In genomic region chr5:115557667-115558387, GRCh38 we compare ENCODE assay signal across 12 cellular contexts. TPM values are rescaled to one million over a fixed set of nuclear protein-coding genes. Genes with fewer than 3 reads are reported as not detected.
DNase-seq lines count a peak whose midpoint lies in the region; ATAC-seq, FAIRE-seq and TF ChIP-seq lines count a peak whose summit lies in the region.
"Had no signal": no experiment of that assay in that cellular context is flagged by ENCODE, and none has a peak within 500 bp of the region (broad histone marks: within the 10 kb centered on the region; RNA-seq: fewer than 3 reads in every experiment).

No MANE protein-coding gene starts in this region.

- H3K4me3 ChIP-seq in bronchial epithelial cell (ENCODE audit: low read depth, low read length) (no peak overlapping the region), upper lobe of right lung (no peak overlapping the region), H7 (ENCODE audit: insufficient read depth, low read depth, low read length) (no peak overlapping the region)

- POLR2A ChIA-PET in activated CD4-positive, alpha-beta T cell treated with anti-CD3 and anti-CD28 coated beads, Interleukin-2, amount 10 ng/mL, durations not matched to agents 7 days and 5 days (lab: Charles Lee): no interaction called here

- FAIRE-seq in bronchial epithelial cell (lab: Jason Lieb, UNC): no peak

- H3K27me3 ChIP-seq in bronchial epithelial cell (ENCODE audit: control insufficient read depth, insufficient read depth, low read length) (no peaks in the 10 kb centered on the region), upper lobe of right lung (no peaks in the 10 kb centered on the region), H7 (ENCODE audit: control insufficient read depth, insufficient read depth, low read length) (no peaks in the 10 kb centered on the region)

- H3K36me3 ChIP-seq in bronchial epithelial cell (ENCODE audit: control insufficient read depth, insufficient read depth, low read length): no peaks in the 10 kb centered on the region
- H3K36me3 ChIP-seq in upper lobe of right lung: no peaks in the 10 kb centered on the region
- H3K36me3 ChIP-seq in H7 (replicated peaks; ENCODE audit: control insufficient read depth, insufficient read depth, low read length): no peaks in the 10 kb centered on the region

- H3K27me3 Mint-ChIP-seq in activated CD4-positive, alpha-beta T cell treated with anti-CD3 and anti-CD28 coated beads, Interleukin-2, amount 10 ng/mL, durations not matched to agents 7 days and 5 days: peaks cover 7% of the 10 kb centered on the region
- peaks cover 14% of the 10 kb centered on the region for H3K27me3 Mint-ChIP-seq in activated CD4-positive, alpha-beta T cell treated with anti-CD3 and anti-CD28 coated beads, Interleukin-2, amount 10 ng/mL, durations not matched to agents 24 days and 14 days
- H3K27me3 Mint-ChIP-seq in activated CD8-positive, alpha-beta memory T cell treated with anti-CD3 and anti-CD28 coated beads, Interleukin-2, amount 10 ng/mL, durations not matched to agents 7 days and 5 days: peaks cover 10% of the 10 kb centered on the region

- H3K9me3 ChIP-seq in upper lobe of right lung: no peaks in the 10 kb centered on the region

- H3K4me3 Mint-ChIP-seq in activated CD4-positive, alpha-beta T cell treated with anti-CD3 and anti-CD28 coated beads, Interleukin-2, amount 10 ng/mL, durations not matched to agents 7 days and 5 days: no peak overlapping the region
- no peak overlapping the region for H3K4me3 Mint-ChIP-seq in activated CD4-positive, alpha-beta T cell treated with anti-CD3 and anti-CD28 coated beads, Interleukin-2, amount 10 ng/mL, durations not matched to agents 24 days and 14 days
- no peak overlapping the region for H3K4me3 Mint-ChIP-seq in activated CD8-positive, alpha-beta memory T cell treated with anti-CD3 and anti-CD28 coated beads, Interleukin-2, amount 10 ng/mL, durations not matched to agents 7 days and 5 days

- peak overlapping the region; percentile 58 for H3K27ac ChIP-seq in upper lobe of right lung

- peak overlapping the region; percentile 81 for H3K27ac Mint-ChIP-seq in activated CD4-positive, alpha-beta T cell treated with anti-CD3 and anti-CD28 coated beads, Interleukin-2, amount 10 ng/mL, durations not matched to agents 7 days and 5 days
- no peak overlapping the region for H3K27ac Mint-ChIP-seq in activated CD4-positive, alpha-beta T cell treated with anti-CD3 and anti-CD28 coated beads, Interleukin-2, amount 10 ng/mL, durations not matched to agents 24 days and 14 days
- H3K27ac Mint-ChIP-seq in activated CD8-positive, alpha-beta memory T cell treated with anti-CD3 and anti-CD28 coated beads, Interleukin-2, amount 10 ng/mL, durations not matched to agents 7 days and 5 days: no peak overlapping the region

- H3K4me1 ChIP-seq in upper lobe of right lung: no peaks in the 10 kb centered on the region

- intact Hi-C loops in activated CD4-positive, alpha-beta T cell treated with anti-CD3 and anti-CD28 coated beads, Interleukin-2, amount 10 ng/mL, durations not matched to agents 24 days and 14 days (cut with micrococcal nuclease): no loop called here
- intact Hi-C loops in upper lobe of right lung (cut with DNase I): no loop called here

- no peak for TF ChIP-seq CTCF in bronchial epithelial cell (IDR thresholded peaks at IDR 0.05; ENCODE audit: insufficient read depth, low read length, severe bottlenecking)
- TF ChIP-seq CTCF in upper lobe of right lung (IDR thresholded peaks at IDR 0.05): no peak

- H3K36me3 Mint-ChIP-seq in activated CD4-positive, alpha-beta T cell treated with anti-CD3 and anti-CD28 coated beads, Interleukin-2, amount 10 ng/mL, durations not matched to agents 7 days and 5 days (ENCODE audit: low read depth): peaks cover 5% of the 10 kb centered on the region
- no peaks in the 10 kb centered on the region for H3K36me3 Mint-ChIP-seq in activated CD4-positive, alpha-beta T cell treated with anti-CD3 and anti-CD28 coated beads, Interleukin-2, amount 10 ng/mL, durations not matched to agents 24 days and 14 days (ENCODE audit: low read depth)
- no peaks in the 10 kb centered on the region for H3K36me3 Mint-ChIP-seq in activated CD8-positive, alpha-beta memory T cell treated with anti-CD3 and anti-CD28 coated beads, Interleukin-2, amount 10 ng/mL, durations not matched to agents 7 days and 5 days

- no peak for DNase-seq in activated CD4-positive, alpha-beta T cell treated with anti-CD3 and anti-CD28 coated beads, Interleukin-2, amount 10 ng/mL, durations not matched to agents 7 days and 5 days
- no peak for DNase-seq in activated CD4-positive, alpha-beta T cell treated with anti-CD3 and anti-CD28 coated beads, Interleukin-2, amount 10 ng/mL, durations not matched to agents 24 days and 14 days
- DNase-seq in bronchial epithelial cell (ENCODE audit: low read depth): peak; percentile 44
- DNase-seq in left lobe of liver (ENCODE audit: low spot score): no peak
- no peak for DNase-seq in upper lobe of right lung
- no peak for DNase-seq in H7
- no peak for DNase-seq in activated CD8-positive, alpha-beta memory T cell treated with anti-CD3 and anti-CD28 coated beads, Interleukin-2, amount 10 ng/mL, durations not matched to agents 7 days and 5 days
- no peak for DNase-seq in epidermal melanocyte (ENCODE audit: insufficient read length, low spot score)
- DNase-seq: aorta; left cardiac atrium; NK-92 treated with Interleukin-12 subunit alpha and Interleukin-12 subunit beta, amount 100 ng/mL, for 24 hours; T-helper 2 cell had no signal

- ATAC-seq in left lobe of liver (peak; percentile 69), upper lobe of right lung (peak; percentile 65)
- ATAC-seq in activated CD8-positive, alpha-beta memory T cell treated with anti-CD3 and anti-CD28 coated beads, Interleukin-2, amount 10 ng/mL, durations not matched to agents 7 days and 5 days: no peak

- peaks cover 3% of the 10 kb centered on the region for H3K9me3 Mint-ChIP-seq in activated CD4-positive, alpha-beta T cell treated with anti-CD3 and anti-CD28 coated beads, Interleukin-2, amount 10 ng/mL, durations not matched to agents 7 days and 5 days
- no peaks in the 10 kb centered on the region for H3K9me3 Mint-ChIP-seq in activated CD4-positive, alpha-beta T cell treated with anti-CD3 and anti-CD28 coated beads, Interleukin-2, amount 10 ng/mL, durations not matched to agents 24 days and 14 days
- H3K9me3 Mint-ChIP-seq in activated CD8-positive, alpha-beta memory T cell treated with anti-CD3 and anti-CD28 coated beads, Interleukin-2, amount 10 ng/mL, durations not matched to agents 7 days and 5 days (ENCODE audit: low read depth): no peaks in the 10 kb centered on the region

- CTCF ChIA-PET in activated CD4-positive, alpha-beta T cell treated with anti-CD3 and anti-CD28 coated beads, Interleukin-2, amount 10 ng/mL, durations not matched to agents 7 days and 5 days (lab: Charles Lee): no interaction called here
- CTCF ChIA-PET in activated CD8-positive, alpha-beta memory T cell treated with anti-CD3 and anti-CD28 coated beads, Interleukin-2, amount 10 ng/mL, durations not matched to agents 7 days and 5 days (lab: Charles Lee): interaction anchor here (0.6 kb wide), 1 partner anchor 30 kb away, joined by 3 read pairs; no protein-coding TSS in a partner anchor

- peaks cover 21% of the 10 kb centered on the region for H3K4me1 Mint-ChIP-seq in activated CD4-positive, alpha-beta T cell treated with anti-CD3 and anti-CD28 coated beads, Interleukin-2, amount 10 ng/mL, durations not matched to agents 7 days and 5 days
- H3K4me1 Mint-ChIP-seq in activated CD4-positive, alpha-beta T cell treated with anti-CD3 and anti-CD28 coated beads, Interleukin-2, amount 10 ng/mL, durations not matched to agents 24 days and 14 days: peaks cover 9% of the 10 kb centered on the region
- H3K4me1 Mint-ChIP-seq in activated CD8-positive, alpha-beta memory T cell treated with anti-CD3 and anti-CD28 coated beads, Interleukin-2, amount 10 ng/mL, durations not matched to agents 7 days and 5 days: no peaks in the 10 kb centered on the region

RNA-seq across cellular contexts. Expression of gene FEM1C, which starts 13.3 kb away (rescaled TPM):
- total RNA-seq in activated CD4-positive, alpha-beta T cell treated with anti-CD3 and anti-CD28 coated beads, Interleukin-2, amount 10 ng/mL, durations not matched to agents 7 days and 5 days: 10 to 100 TPM; 13.9 to 15.5 TPM
- 13.9 and 14.6 TPM in 2 replicates for total RNA-seq in activated CD4-positive, alpha-beta T cell treated with anti-CD3 and anti-CD28 coated beads, Interleukin-2, amount 10 ng/mL, durations not matched to agents 24 days and 14 days
- total RNA-seq in bronchial epithelial cell: 11.8 and 14.5 TPM in 2 replicates
- total RNA-seq in left lobe of liver: 7.6 TPM
- total RNA-seq in upper lobe of right lung: 26.1 TPM
- 8.7 and 11.0 TPM in 2 replicates for total RNA-seq in H7 (2014; rRNA removed; shearing (Covaris generic))
- 10 to 100 TPM; 13.3 to 13.5 TPM for total RNA-seq in activated CD8-positive, alpha-beta memory T cell treated with anti-CD3 and anti-CD28 coated beads, Interleukin-2, amount 10 ng/mL, durations not matched to agents 7 days and 5 days

RNA-seq across cellular contexts. Expression of gene TICAM2, which starts 44.5 kb away (rescaled TPM):
- 1 to 10 TPM; 1.1 to 1.4 TPM for total RNA-seq in activated CD4-positive, alpha-beta T cell treated with anti-CD3 and anti-CD28 coated beads, Interleukin-2, amount 10 ng/mL, durations not matched to agents 7 days and 5 days
- 0.86 and 1.0 TPM in 2 replicates for total RNA-seq in activated CD4-positive, alpha-beta T cell treated with anti-CD3 and anti-CD28 coated beads, Interleukin-2, amount 10 ng/mL, durations not matched to agents 24 days and 14 days
- total RNA-seq in bronchial epithelial cell: 0.26 and 0.38 TPM in 2 replicates
- 2.1 TPM for total RNA-seq in left lobe of liver
- 6.9 TPM for total RNA-seq in upper lobe of right lung
- not detected in 2 replicates for total RNA-seq in H7 (2014; rRNA removed; shearing (Covaris generic))
- total RNA-seq in activated CD8-positive, alpha-beta memory T cell treated with anti-CD3 and anti-CD28 coated beads, Interleukin-2, amount 10 ng/mL, durations not matched to agents 7 days and 5 days: 1 to 10 TPM; 1.6 to 1.8 TPM
